Comparison of ENCODE assay signal across 1 cellular context in the genomic region with DNA sequence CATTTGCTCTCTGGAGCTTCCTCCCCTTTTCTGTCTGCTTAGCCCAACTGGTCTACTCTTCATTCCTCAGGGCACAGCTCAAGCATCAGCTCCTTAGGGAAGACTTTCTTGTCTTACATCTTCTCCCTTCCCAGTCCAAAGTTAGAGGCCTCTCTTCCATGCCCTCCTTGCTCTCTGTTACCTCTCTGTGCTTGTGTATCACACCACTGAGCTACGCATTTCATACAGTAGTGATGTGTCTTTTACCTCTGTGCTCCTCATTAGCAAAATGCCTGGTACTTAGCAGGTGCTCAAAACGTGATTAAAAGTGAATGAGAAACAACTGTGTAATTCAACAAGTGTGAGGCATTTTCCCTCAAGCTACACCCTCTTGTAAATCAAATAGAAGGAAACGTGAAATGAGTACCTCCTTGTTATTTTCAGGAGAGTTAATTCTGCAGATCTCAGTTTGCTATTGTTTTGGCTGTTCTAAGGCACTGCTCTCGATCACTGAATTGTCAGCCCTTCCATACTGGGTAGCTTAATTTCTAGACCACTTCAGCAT.
A peak's percentile ranks its signal among the peaks of the same experiment; 100 is the strongest.
TF ChIP-seq lines count a peak whose summit lies in the region.

No MANE protein-coding gene starts in this region.

TF ChIP-seq in HEK293, 187 proteins besides CTCF, POLR2A, EP300 and RAD21 (continued from another document):
- peak; percentile 61 for TF ChIP-seq SCRT2 (tag by site-specific recombination; IDR thresholded peaks at IDR 0.05)
- TF ChIP-seq ZNF473 (tag by site-specific recombination; IDR thresholded peaks at IDR 0.05): no peak
